ENCODE assay signal across 21 cellular contexts in genomic region chr5:15487228-15487627, GRCh38. TPM values are rescaled to one million over a fixed set of nuclear protein-coding genes. Genes with fewer than 3 reads are reported as not detected.
DNase-seq lines count a peak whose midpoint lies in the region; ATAC-seq and TF ChIP-seq lines count a peak whose summit lies in the region.
"Had no signal": no experiment of that assay in that cellular context is flagged by ENCODE, and none has a peak within 500 bp of the region (broad histone marks: within the 10 kb centered on the region; RNA-seq: fewer than 3 reads in every experiment).

No MANE protein-coding gene starts in this region.

- no peak for TF ChIP-seq CTCF in omental fat pad (IDR thresholded peaks at IDR 0.05)

- peak; percentile 81 for ATAC-seq in GM18870 (IDR thresholded peaks at IDR 0.05; ENCODE audit: unreplicated experiment)
- peak; percentile 54 for ATAC-seq in HG02852 (IDR thresholded peaks at IDR 0.05; ENCODE audit: unreplicated experiment)
- peak; percentile 55 for ATAC-seq in HG03442 (IDR thresholded peaks at IDR 0.05; ENCODE audit: unreplicated experiment)
- no peak for ATAC-seq in omental fat pad (ENCODE audit: low FRiP score)
- ATAC-seq: PC-3, SK-N-SH treated with all-trans-retinoic acid at 6 μM for 48 hours, T-cell had no signal

- no peak for DNase-seq in omental fat pad (ENCODE audit: low spot score)
- DNase-seq in SK-N-DZ (ENCODE audit: low spot score) = no peak
- no peak for DNase-seq in GM03348 (ENCODE audit: low spot score)
- DNase-seq in activated CD4-positive, alpha-beta T cell treated with anti-CD3 and anti-CD28 coated beads, Interleukin-2, amount 50 U/mL, for 1 hour = no peak
- DNase-seq: ACHN, C1 segment of cervical spinal cord, GM23248, HCEC 1CT, NCI-H1092 treated with DMSO at 0.1 percent for 48 hours, NCI-H1694, NCI-H2081 treated with DMSO at 0.1 percent for 48 hours, NCI-H510A, NCI-H748 treated with DMSO at 0.1 percent for 48 hours, PC-3, RPMI8226, SHP77 treated with DMSO at 0.1 percent for 48 hours, T-cell had no signal

RNA-seq across cellular contexts. Expression of gene FBXL7, which starts 12.8 kb away (rescaled TPM):
- total RNA-seq in omental fat pad = 10 to 100 TPM in 3 of 4 donors, 1 to 10 TPM in 1; 9.1 to 47.1 (median 17.1) TPM
- 7.2 and 8.9 TPM in 2 replicates for polyA plus RNA-seq in SK-N-DZ (2014; cell fraction: cytosol; rRNA removed)
- polyA plus RNA-seq in SK-N-DZ (2014; cell fraction: nucleus; rRNA removed) = 17.9 and 24.8 TPM in 2 replicates
